8 cellular contexts compared by ENCODE assay signal in genomic region chr3:53255360-53255774, GRCh38. TPM values are rescaled to one million over a fixed set of nuclear protein-coding genes. Genes with fewer than 3 reads are reported as not detected.
DNase-seq lines count a peak whose midpoint lies in the region; ATAC-seq, FAIRE-seq and TF ChIP-seq lines count a peak whose summit lies in the region.

No MANE protein-coding gene starts in this region.

- POLR2A ChIA-PET in naive thymus-derived CD4-positive, alpha-beta T cell (lab: Charles Lee): interaction anchor here (0.9 to 1.5 kb wide), 3 partner anchors 17 to 151 kb away, joined by 3 to 7 read pairs (median 5); partner anchors contain the start of gene DCP1A

- no peaks in the 10 kb centered on the region for H3K27me3 ChIP-seq in CD4-positive, CD25-positive, alpha-beta regulatory T cell (ENCODE audit: control insufficient read depth, insufficient read depth, low read length)
- no peaks in the 10 kb centered on the region for H3K27me3 ChIP-seq in naive thymus-derived CD4-positive, alpha-beta T cell (ENCODE audit: control insufficient read depth in 2 of 2, insufficient read depth in 2 of 2, low read length in 2 of 2)
- H3K27me3 ChIP-seq in thoracic aorta (replicated peaks; ENCODE audit: insufficient read depth): no peaks in the 10 kb centered on the region

- peak overlapping the region; percentile 83 to 90 (median 89) for H3K27ac Mint-ChIP-seq in CD4-positive, CD25-positive, alpha-beta regulatory T cell
- no peak overlapping the region for H3K27ac Mint-ChIP-seq in endothelial cell (ENCODE audit: unreplicated experiment)
- peak overlapping the region; percentile 69 to 89 (median 84) for H3K27ac Mint-ChIP-seq in naive thymus-derived CD4-positive, alpha-beta T cell

- H3K36me3 ChIP-seq in CD4-positive, CD25-positive, alpha-beta regulatory T cell (ENCODE audit: control insufficient read depth, insufficient read depth, low read length): no peaks in the 10 kb centered on the region
- H3K36me3 ChIP-seq in naive thymus-derived CD4-positive, alpha-beta T cell (ENCODE audit: control insufficient read depth in 2 of 3, insufficient read depth in 3 of 3, low read length in 3 of 3): peaks cover 0 to 6% (median 0%) of the 10 kb centered on the region in 3 experiments
- no peaks in the 10 kb centered on the region for H3K36me3 ChIP-seq in thoracic aorta

- peak overlapping the region; percentile 90 to 97 (median 94) for H3K4me3 Mint-ChIP-seq in CD4-positive, CD25-positive, alpha-beta regulatory T cell
- H3K4me3 Mint-ChIP-seq in endothelial cell (ENCODE audit: unreplicated experiment): peak overlapping the region; percentile 94
- H3K4me3 Mint-ChIP-seq in naive thymus-derived CD4-positive, alpha-beta T cell: peak overlapping the region; percentile 90 to 97 (median 92)

- H3K27me3 Mint-ChIP-seq in CD4-positive, CD25-positive, alpha-beta regulatory T cell: peaks cover 9% of the 10 kb centered on the region
- H3K27me3 Mint-ChIP-seq in endothelial cell (ENCODE audit: unreplicated experiment): peaks cover 10% of the 10 kb centered on the region
- peaks cover 0 to 4% (median 0%) of the 10 kb centered on the region in 5 donors for H3K27me3 Mint-ChIP-seq in naive thymus-derived CD4-positive, alpha-beta T cell

- intact Hi-C loops in naive thymus-derived CD4-positive, alpha-beta T cell (cut with micrococcal nuclease): loop anchor here (1.0 to 5.0 kb wide), 6 partner anchors 35 to 635 kb away; partner anchors contain the start of genes PRKCD (in 2 of the 2), DCP1A (in 1 of the 2) and SELENOK (in 1 of the 2)

- no peaks in the 10 kb centered on the region for H3K9me3 Mint-ChIP-seq in CD4-positive, CD25-positive, alpha-beta regulatory T cell
- no peaks in the 10 kb centered on the region for H3K9me3 Mint-ChIP-seq in endothelial cell (ENCODE audit: unreplicated experiment)
- peaks cover 0 to 1% (median 0%) of the 10 kb centered on the region in 11 donors for H3K9me3 Mint-ChIP-seq in naive thymus-derived CD4-positive, alpha-beta T cell

- H3K4me1 Mint-ChIP-seq in CD4-positive, CD25-positive, alpha-beta regulatory T cell: peaks cover 17 to 51% (median 29%) of the 10 kb centered on the region in 4 donors
- H3K4me1 Mint-ChIP-seq in endothelial cell (ENCODE audit: unreplicated experiment): peaks cover 38% of the 10 kb centered on the region
- H3K4me1 Mint-ChIP-seq in naive thymus-derived CD4-positive, alpha-beta T cell: peaks cover 19 to 46% (median 41%) of the 10 kb centered on the region in 7 donors

- peak overlapping the region; percentile 72 for H3K4me3 ChIP-seq in CD4-positive, CD25-positive, alpha-beta regulatory T cell (ENCODE audit: low read depth, low read length)
- H3K4me3 ChIP-seq in naive thymus-derived CD4-positive, alpha-beta T cell (ENCODE audit: low read length): peak overlapping the region; percentile 70
- H3K4me3 ChIP-seq in thoracic aorta: peak overlapping the region; percentile 79

- FAIRE-seq in D721Med (lab: Jason Lieb, UNC): no peak

- ATAC-seq in CD4-positive, CD25-positive, alpha-beta regulatory T cell (ENCODE audit: low read depth in 2 of 2): peak; percentile 66
- ATAC-seq in GM19452 (IDR thresholded peaks at IDR 0.05; ENCODE audit: unreplicated experiment) (peak; percentile 52), HG03520 (IDR thresholded peaks at IDR 0.05; ENCODE audit: unreplicated experiment) (peak; percentile 25), thoracic aorta (ENCODE audit: insufficient number of reproducible peaks, low FRiP score, low read depth) (peak; percentile 7)
- peak; percentile 63 for ATAC-seq in naive thymus-derived CD4-positive, alpha-beta T cell

- TF ChIP-seq CTCF in endothelial cell (IDR thresholded peaks at IDR 0.05; ENCODE audit: unreplicated experiment) (no peak), thoracic aorta (IDR thresholded peaks at IDR 0.05) (no peak), D721Med (IDR thresholded peaks at IDR 0.05; ENCODE audit: insufficient read depth, missing control alignments) (no peak)

- H3K27ac ChIP-seq in CD4-positive, CD25-positive, alpha-beta regulatory T cell (ENCODE audit: insufficient read depth, low read length, poor library complexity, severe bottlenecking): peak overlapping the region; percentile 66
- H3K27ac ChIP-seq in naive thymus-derived CD4-positive, alpha-beta T cell (ENCODE audit: low read depth, low read length): peak overlapping the region; percentile 76
- peak overlapping the region; percentile 76 to 85 for H3K27ac ChIP-seq in thoracic aorta

- no peaks in the 10 kb centered on the region for H3K9me3 ChIP-seq in CD4-positive, CD25-positive, alpha-beta regulatory T cell (ENCODE audit: control insufficient read depth in 2 of 2, low read length in 2 of 2)
- no peaks in the 10 kb centered on the region for H3K9me3 ChIP-seq in naive thymus-derived CD4-positive, alpha-beta T cell (ENCODE audit: control insufficient read depth in 2 of 3, low read length in 3 of 3)
- H3K9me3 ChIP-seq in thoracic aorta: no peaks in the 10 kb centered on the region

- H3K4me1 ChIP-seq in CD4-positive, CD25-positive, alpha-beta regulatory T cell (ENCODE audit: control insufficient read depth, insufficient read depth, low read length, poor library complexity, severe bottlenecking): peaks cover 28% of the 10 kb centered on the region
- peaks cover 14 to 16% of the 10 kb centered on the region in 2 donors for H3K4me1 ChIP-seq in naive thymus-derived CD4-positive, alpha-beta T cell (ENCODE audit: control insufficient read depth in 2 of 2, insufficient read depth in 2 of 2, low read length in 2 of 2)
- peaks cover 29 to 42% of the 10 kb centered on the region in 2 donors for H3K4me1 ChIP-seq in thoracic aorta (ENCODE audit: control insufficient read depth in 1 of 2, low read depth in 2 of 2)

- peak; percentile 5 to 69 (median 47) for DNase-seq in CD4-positive, CD25-positive, alpha-beta regulatory T cell
- DNase-seq in activated CD4-positive, alpha-beta T cell treated with anti-CD3 and anti-CD28 coated beads, Interleukin-2, amount 50 U/mL, for 24 hours (ENCODE audit: low read depth in 1 of 2, low spot score in 1 of 2): peak; percentile 12 to 22
- no peak for DNase-seq in endothelial cell (ENCODE audit: low spot score)
- peak; percentile 24 to 59 (median 45) for DNase-seq in naive thymus-derived CD4-positive, alpha-beta T cell
- no peak for DNase-seq in thoracic aorta (ENCODE audit: low spot score)
- DNase-seq in D721Med (ENCODE audit: insufficient read length, low spot score): no peak

- no peaks in the 10 kb centered on the region for H3K36me3 Mint-ChIP-seq in CD4-positive, CD25-positive, alpha-beta regulatory T cell
- peaks cover 3% of the 10 kb centered on the region for H3K36me3 Mint-ChIP-seq in endothelial cell (ENCODE audit: low read depth, unreplicated experiment)
- H3K36me3 Mint-ChIP-seq in naive thymus-derived CD4-positive, alpha-beta T cell: peaks cover 0 to 8% (median 0%) of the 10 kb centered on the region in 5 donors

- CTCF ChIA-PET in naive thymus-derived CD4-positive, alpha-beta T cell (lab: Charles Lee): no interaction called here

RNA-seq across cellular contexts. Expression of gene TKT, which starts 0.5 kb away (rescaled TPM):
- total RNA-seq in CD4-positive, CD25-positive, alpha-beta regulatory T cell: 95.6 TPM
- polyA plus RNA-seq in CD4-positive, CD25-positive, alpha-beta regulatory T cell: 10 to 100 TPM; 59.0 to 76.2 (median 70.6) TPM
- 305 TPM for total RNA-seq in endothelial cell (ENCODE audit: unreplicated experiment)
- total RNA-seq in naive thymus-derived CD4-positive, alpha-beta T cell: 100 to 1,000 TPM in 3 of 5 experiments, 10 to 100 TPM in 2; 83.5 to 333 (median 121) TPM
- 10 to 100 TPM; 60.7 to 63.4 TPM for polyA plus RNA-seq in naive thymus-derived CD4-positive, alpha-beta T cell
- total RNA-seq in thoracic aorta: 100 to 1,000 TPM; 138 to 240 TPM

Comparison
In these comparisons a context has a peak if more than half of its experiments do, and no peak if none do; other contexts are left out.
1. ATAC-seq: peak in every context shown above with its lines; median percentile 66 in CD4-positive, CD25-positive, alpha-beta regulatory T cell; 63 in naive thymus-derived CD4-positive, alpha-beta T cell; 52 in GM19452; 25 in HG03520; 7 in thoracic aorta.
2. DNase-seq: peak in CD4-positive, CD25-positive, alpha-beta regulatory T cell (3 of 3), activated CD4-positive, alpha-beta T cell treated with anti-CD3 and anti-CD28 coated beads, Interleukin-2, amount 50 U/mL, for 24 hours (2 of 2) and naive thymus-derived CD4-positive, alpha-beta T cell (9 of 9); none in endothelial cell (single experiment), thoracic aorta (single experiment) and D721Med (single experiment).
3. Peak in every context shown above with its lines, with median percentiles within 50 percentile points of each other: H3K27ac ChIP-seq, H3K4me3 ChIP-seq and H3K4me3 Mint-ChIP-seq.